Comparison of ENCODE assay signal across 8 cellular contexts in genomic region chr13:26184791-26185250, GRCh38. TPM values are rescaled to one million over a fixed set of nuclear protein-coding genes. Genes with fewer than 3 reads are reported as not detected.
DNase-seq lines count a peak whose midpoint lies in the region; ATAC-seq and TF ChIP-seq lines count a peak whose summit lies in the region.

No MANE protein-coding gene starts in this region.

- H3K36me3 ChIP-seq in left ventricle myocardium inferior (no peaks in the 10 kb centered on the region), sigmoid colon (no peaks in the 10 kb centered on the region)

- H3K4me1 ChIP-seq in left ventricle myocardium inferior: peaks cover 22% of the 10 kb centered on the region
- peaks cover 0 to 11% (median 8%) of the 10 kb centered on the region in 4 donors for H3K4me1 ChIP-seq in sigmoid colon

- TF ChIP-seq EP300 in sigmoid colon (IDR thresholded peaks at IDR 0.05): no peak

- no peak overlapping the region for H3K4me3 ChIP-seq in left ventricle myocardium inferior
- H3K4me3 ChIP-seq in sigmoid colon: no peak overlapping the region

- TF ChIP-seq CTCF in left ventricle myocardium inferior (IDR thresholded peaks at IDR 0.05; ENCODE audit: borderline replicate concordance) (peak; percentile 91), sigmoid colon (IDR thresholded peaks at IDR 0.05) (peak; percentile 69 to 90 (median 80))

- no peak overlapping the region for H3K27ac ChIP-seq in left ventricle myocardium inferior (replicated peaks)
- H3K27ac ChIP-seq in sigmoid colon: no peak overlapping the region

- H3K9me3 ChIP-seq in left ventricle myocardium inferior (replicated peaks): no peaks in the 10 kb centered on the region
- H3K9me3 ChIP-seq in sigmoid colon: no peaks in the 10 kb centered on the region

- intact Hi-C loops in left ventricle myocardium inferior (cut with micrococcal nuclease) (loop anchor here (5.0 to 10.0 kb wide), 2 partner anchors 310 to 512 kb away; no protein-coding TSS in a partner anchor), sigmoid colon (cut with DNase I) (loop anchor here (1.0 to 10.0 kb wide), 4 partner anchors 67 to 370 kb away; partner anchors contain the start of genes CDK8 and WASF3)

- 51 to 56% methylated on average over 8 of the region's 8 CpGs for WGBS in sigmoid colon, 2 donors

- H3K27me3 ChIP-seq in left ventricle myocardium inferior (ENCODE audit: low read depth) (no peaks in the 10 kb centered on the region), sigmoid colon (no peaks in the 10 kb centered on the region)

- peak; percentile 42 for ATAC-seq in GM21529 (IDR thresholded peaks at IDR 0.05; ENCODE audit: unreplicated experiment)
- ATAC-seq in GM18909 (IDR thresholded peaks at IDR 0.05; ENCODE audit: poor library complexity, unreplicated experiment): no peak

- TF ChIP-seq POLR2A in sigmoid colon (IDR thresholded peaks at IDR 0.05): no peak

- DNase-seq in COLO668 (lab: John Stamatoyannopoulos, UW; ENCODE audit: unreplicated experiment) (peak; percentile 87), NCI-H1092 treated with DMSO at 0.1 percent for 48 hours (lab: John Stamatoyannopoulos, UW) (peak; percentile 80), SW 1271 (lab: John Stamatoyannopoulos, UW) (peak; percentile 3 to 59), left ventricle myocardium inferior (peak; percentile 38), sigmoid colon (peak; percentile 76)
- DNase-seq in activated naive CD8-positive, alpha-beta T cell treated with anti-CD3 and anti-CD28 coated beads, Interleukin-2, amount 50 U/mL, for 16 hours (ENCODE audit: low read depth, low spot score): peak; percentile 54

RNA-seq across cellular contexts. Expression of gene RNF6, which starts 37.3 kb away (rescaled TPM):
- total RNA-seq in left ventricle myocardium inferior (20.6 TPM), sigmoid colon (10 to 100 TPM; 11.9 to 27.1 (median 22.5) TPM)
- polyA plus RNA-seq in sigmoid colon: 10 to 100 TPM; 17.9 to 35.1 (median 18.6) TPM

Comparison
In these comparisons a context has a peak if more than half of its experiments do, and no peak if none do; other contexts are left out.
1. DNase-seq: peak in every context shown above with its lines; median percentile 87 in COLO668; 80 in NCI-H1092 treated with DMSO at 0.1 percent for 48 hours; 76 in sigmoid colon; 54 in activated naive CD8-positive, alpha-beta T cell treated with anti-CD3 and anti-CD28 coated beads, Interleukin-2, amount 50 U/mL, for 16 hours; 38 in left ventricle myocardium inferior; 31 in SW 1271.